ENCODE assay signal across 12 cellular contexts in genomic region chr16:30947533-30948086, GRCh38. TPM values are rescaled to one million over a fixed set of nuclear protein-coding genes. Genes with fewer than 3 reads are reported as not detected.
A peak's percentile ranks its signal among the peaks of the same experiment; 100 is the strongest.
DNase-seq lines count a peak whose midpoint lies in the region; ATAC-seq and TF ChIP-seq lines count a peak whose summit lies in the region.
"Had no signal": no experiment of that assay in that cellular context is flagged by ENCODE, and none has a peak within 500 bp of the region (broad histone marks: within the 10 kb centered on the region; RNA-seq: fewer than 3 reads in every experiment).

No MANE protein-coding gene starts in this region.

- H2AFZ ChIP-seq in fibroblast of lung (ENCODE audit: low read length) (no peak overlapping the region), neural progenitor cell (replicated peaks) (peak overlapping the region; percentile 43)

- H3K4me1 ChIP-seq in breast epithelium (peaks cover 8 to 14% of the 10 kb centered on the region in 2 donors), fibroblast of lung (ENCODE audit: control insufficient read depth, extremely low read depth, insufficient read depth, low read length) (peaks cover 21% of the 10 kb centered on the region), neural progenitor cell (peaks cover 19% of the 10 kb centered on the region), upper lobe of left lung (peaks cover 22 to 37% (median 29%) of the 10 kb centered on the region in 4 donors)

- H4K20me1 ChIP-seq in fibroblast of lung (ENCODE audit: control insufficient read depth, extremely low read depth, insufficient read depth, low read length) (no peaks in the 10 kb centered on the region), neural progenitor cell (ENCODE audit: low read depth) (peaks cover 16% of the 10 kb centered on the region)

- H3K4me1 Mint-ChIP-seq in MCF 10A (ENCODE audit: insufficient read depth, unreplicated experiment) (no peaks in the 10 kb centered on the region), neural progenitor cell (peaks cover 30% of the 10 kb centered on the region)

- H3K79me2 ChIP-seq in fibroblast of lung (ENCODE audit: control insufficient read depth, insufficient read depth, low read length), result peaks cover 8% of the 10 kb centered on the region
- H3K79me2 ChIP-seq in neural progenitor cell (ENCODE audit: low read depth), result peaks cover 20% of the 10 kb centered on the region

- BruUV-seq in MCF 10A (replicated peaks; lab: Mats Ljungman, UMichigan), result no TSS peak

- TF ChIP-seq POLR2A in breast epithelium (IDR thresholded peaks at IDR 0.05) (no peak), upper lobe of left lung (IDR thresholded peaks at IDR 0.05) (no peak)

- CTCF ChIA-PET in MCF 10A (lab: Yijun Ruan, JAX), result interaction anchor here (1.0 to 1.2 kb wide), 3 partner anchors 14 to 104 kb away, joined by 3 to 4 read pairs (median 3); no protein-coding TSS in a partner anchor

- TF ChIP-seq CTCF in breast epithelium (IDR thresholded peaks at IDR 0.05) (no peak), MCF 10A (IDR thresholded peaks at IDR 0.05; ENCODE audit: unreplicated experiment) (no peak), fibroblast of lung (conservative IDR thresholded peaks at IDR 0.05 in 1 of 2, IDR thresholded peaks at IDR 0.05 in 1 of 2; ENCODE audit: low read depth in 1 of 2, low read length in 2 of 2) (no peak), neural progenitor cell (IDR thresholded peaks at IDR 0.05) (no peak), upper lobe of left lung (IDR thresholded peaks at IDR 0.05) (no peak)

- POLR2A ChIA-PET in MCF 10A (lab: Yijun Ruan, JAX), result interaction anchor here (1.3 kb wide), 1 partner anchor 101 kb away, joined by 3 read pairs; no protein-coding TSS in a partner anchor

- H3K9me3 ChIP-seq in breast epithelium (no peaks in the 10 kb centered on the region), fibroblast of lung (ENCODE audit: control insufficient read depth, insufficient read depth, low read depth, low read length) (no peaks in the 10 kb centered on the region), neural progenitor cell (ENCODE audit: low read depth) (no peaks in the 10 kb centered on the region), upper lobe of left lung (no peaks in the 10 kb centered on the region)

- peak overlapping the region; percentile 32 for H3K4me2 ChIP-seq in fibroblast of lung (ENCODE audit: extremely low read depth, insufficient read depth, low read length)
- peak overlapping the region; percentile 96 for H3K4me2 ChIP-seq in neural progenitor cell

- WGBS in upper lobe of left lung, 2 donors, result 71 to 77% methylated on average over 1 to 17 of the region's 17 CpGs

- no peak overlapping the region for H3K4me3 Mint-ChIP-seq in MCF 10A (ENCODE audit: unreplicated experiment)
- H3K4me3 Mint-ChIP-seq in neural progenitor cell, result peak overlapping the region; percentile 84

- H3K27ac ChIP-seq in breast epithelium, result peak overlapping the region; percentile 91 to 94
- peak overlapping the region; percentile 82 for H3K27ac ChIP-seq in fibroblast of lung (ENCODE audit: insufficient read depth, low read length)
- peak overlapping the region; percentile 51 for H3K27ac ChIP-seq in neural progenitor cell
- peak overlapping the region; percentile 86 to 99 (median 97) for H3K27ac ChIP-seq in upper lobe of left lung

- peaks cover 39% of the 10 kb centered on the region for H3K36me3 Mint-ChIP-seq in MCF 10A (ENCODE audit: insufficient read depth, unreplicated experiment)
- peaks cover 19% of the 10 kb centered on the region for H3K36me3 Mint-ChIP-seq in neural progenitor cell

- ATAC-seq in upper lobe of left lung (ENCODE audit: low FRiP score in 2 of 2), result no peak
- ATAC-seq in GM18861 (IDR thresholded peaks at IDR 0.05; ENCODE audit: unreplicated experiment), result no peak

- H3K4me3 ChIP-seq in breast epithelium (peak overlapping the region; percentile 84 to 98 (median 98)), fibroblast of lung (replicated peaks in 1 of 4; ENCODE audit: control extremely low read depth in 1 of 4, insufficient read depth in 1 of 4, low read depth in 3 of 4, low read length in 4 of 4) (peak overlapping the region in 2 of 4 experiments; percentile 81 to 89), neural progenitor cell (peak overlapping the region; percentile 96), upper lobe of left lung (peak overlapping the region in 3 of 4 donors; percentile 89 to 99 (median 99))

- peaks cover 37% of the 10 kb centered on the region for H3F3A ChIP-seq in neural progenitor cell (ENCODE audit: low read depth)

- DNase-seq in breast epithelium (ENCODE audit: low spot score in 2 of 2) (no peak), MCF 10A (ENCODE audit: unreplicated experiment) (no peak), fibroblast of lung (ENCODE audit: low read depth in 2 of 2) (no peak), neural progenitor cell (ENCODE audit: low spot score) (peak; percentile 37), upper lobe of left lung (no peak), DMS53 treated with DMSO at 0.1 percent for 48 hours (lab: John Stamatoyannopoulos, UW; ENCODE audit: unreplicated experiment) (no peak)
- DNase-seq in activated CD4-positive, CD25-positive, alpha-beta regulatory T cell (lab: John Stamatoyannopoulos, UW), result no peak
- DNase-seq: KG1; NCI-H446 treated with DMSO at 0.1 percent for 48 hours; stimulated activated CD4-positive, alpha-beta T cell treated with anti-CD3 and anti-CD28 coated beads, Interleukin-4, amount 100 ng/mL, for 4 hours; T-helper 1 cell had no signal

- H3K27ac Mint-ChIP-seq in MCF 10A (ENCODE audit: low read depth, unreplicated experiment) (no peak overlapping the region), neural progenitor cell (peak overlapping the region; percentile 95)

- intact Hi-C loops in breast epithelium (cut with DNase I; ENCODE audit: low total_unique reads) (loop anchor here (10.0 kb wide), 1 partner anchor 87 kb away; the partner anchor contains the start of gene STX4), MCF 10A (cut with micrococcal nuclease) (loop anchor here (10.0 kb wide), 1 partner anchor 163 kb away; the partner anchor contains the start of gene ZNF629)

- H3K36me3 ChIP-seq in breast epithelium, result no peaks in the 10 kb centered on the region
- H3K36me3 ChIP-seq in fibroblast of lung (ENCODE audit: control insufficient read depth, insufficient read depth, low read length), result peaks cover 13% of the 10 kb centered on the region
- peaks cover 9% of the 10 kb centered on the region for H3K36me3 ChIP-seq in neural progenitor cell
- H3K36me3 ChIP-seq in upper lobe of left lung, result peaks cover 0 to 22% (median 2%) of the 10 kb centered on the region in 4 donors

- no peaks in the 10 kb centered on the region for H3K9me3 Mint-ChIP-seq in MCF 10A (ENCODE audit: unreplicated experiment)
- H3K9me3 Mint-ChIP-seq in neural progenitor cell, result no peaks in the 10 kb centered on the region

- TF ChIP-seq EP300 in upper lobe of left lung (IDR thresholded peaks at IDR 0.05), result no peak

- H3K9ac ChIP-seq in fibroblast of lung (ENCODE audit: insufficient read depth, low read length) (peak overlapping the region; percentile 55), neural progenitor cell (no peak overlapping the region)

- H3K27me3 Mint-ChIP-seq in MCF 10A (ENCODE audit: insufficient read depth, unreplicated experiment) (no peaks in the 10 kb centered on the region), neural progenitor cell (ENCODE audit: insufficient read depth, low read depth) (peaks cover 10% of the 10 kb centered on the region)

- no peaks in the 10 kb centered on the region for H3K27me3 ChIP-seq in breast epithelium
- H3K27me3 ChIP-seq in fibroblast of lung (ENCODE audit: control insufficient read depth, insufficient read depth, low read length), result no peaks in the 10 kb centered on the region
- no peaks in the 10 kb centered on the region for H3K27me3 ChIP-seq in neural progenitor cell
- H3K27me3 ChIP-seq in upper lobe of left lung, result no peaks in the 10 kb centered on the region

RNA-seq across cellular contexts. Expression of gene ORAI3, which starts 1.3 kb away (rescaled TPM):
- total RNA-seq in breast epithelium (10 to 100 TPM; 20.0 to 40.5 (median 25.9) TPM), MCF 10A (2022) (16.2 and 21.2 TPM in 2 replicates), fibroblast of lung (44.2 and 74.1 TPM in 2 replicates), neural progenitor cell (ENCODE audit: low replicate concordance) (10.2 and 20.1 TPM in 2 replicates), upper lobe of left lung (10 to 100 TPM; 22.2 to 33.9 (median 28.4) TPM)
- polyA plus RNA-seq in fibroblast of lung, result 24.6 and 41.1 TPM in 2 replicates
- polyA plus RNA-seq in fibroblast of lung (2012), result 19.0 and 29.7 TPM in 2 replicates
- polyA minus RNA-seq in fibroblast of lung (ENCODE audit: low replicate concordance), result 35.2 and 72.6 TPM in 2 replicates

RNA-seq across cellular contexts. Expression of gene SETD1A, which starts 9.9 kb away (rescaled TPM):
- total RNA-seq in breast epithelium (1 to 10 TPM; 4.8 to 5.6 (median 5.1) TPM), MCF 10A (2022) (15.0 and 15.8 TPM in 2 replicates), fibroblast of lung (1.5 and 3.5 TPM in 2 replicates), neural progenitor cell (ENCODE audit: low replicate concordance) (3.2 and 5.8 TPM in 2 replicates), upper lobe of left lung (10 to 100 TPM in 5 of 6 donors, 1 to 10 TPM in 1; 9.1 to 30.4 (median 17.0) TPM)
- polyA plus RNA-seq in fibroblast of lung, result 1.4 and 2.3 TPM in 2 replicates
- polyA plus RNA-seq in fibroblast of lung (2012), result 9.6 and 10.0 TPM in 2 replicates
- polyA minus RNA-seq in fibroblast of lung (ENCODE audit: low replicate concordance), result 7.0 and 16.1 TPM in 2 replicates

RNA-seq across cellular contexts. Expression of gene FBXL19, which starts 24.2 kb away (rescaled TPM):
- 10 to 100 TPM in 1 of 3 donors, 1 to 10 TPM in 2; 4.5 to 12.7 (median 9.2) TPM for total RNA-seq in breast epithelium
- total RNA-seq in MCF 10A (2022), result 18.0 and 23.4 TPM in 2 replicates
- total RNA-seq in fibroblast of lung, result 13.1 and 14.5 TPM in 2 replicates
- polyA plus RNA-seq in fibroblast of lung, result 3.1 and 3.9 TPM in 2 replicates
- 9.6 and 12.5 TPM in 2 replicates for polyA plus RNA-seq in fibroblast of lung (2012)
- polyA minus RNA-seq in fibroblast of lung (ENCODE audit: low replicate concordance), result 6.6 and 7.8 TPM in 2 replicates
- 9.2 and 76.7 TPM in 2 replicates for total RNA-seq in neural progenitor cell (ENCODE audit: low replicate concordance)
- 10 to 100 TPM in 4 of 6 donors, 1 to 10 TPM in 2; 7.3 to 40.9 (median 15.5) TPM for total RNA-seq in upper lobe of left lung

RNA-seq across cellular contexts. Expression of gene HSD3B7, which starts 37.4 kb away (rescaled TPM):
- total RNA-seq in breast epithelium (10 to 100 TPM; 12.1 to 27.8 (median 26.9) TPM), MCF 10A (2022) (5.0 and 5.3 TPM in 2 replicates), fibroblast of lung (32.9 and 47.9 TPM in 2 replicates), neural progenitor cell (ENCODE audit: low replicate concordance) (1.4 and 2.9 TPM in 2 replicates), upper lobe of left lung (10 to 100 TPM; 10.5 to 38.8 (median 21.3) TPM)
- polyA plus RNA-seq in fibroblast of lung, result 13.2 and 15.9 TPM in 2 replicates
- polyA plus RNA-seq in fibroblast of lung (2012), result 15.9 and 22.1 TPM in 2 replicates
- polyA minus RNA-seq in fibroblast of lung (ENCODE audit: low replicate concordance), result 54.4 and 72.1 TPM in 2 replicates

RNA-seq across cellular contexts. Expression of gene CTF1, which starts 51.2 kb away (rescaled TPM):
- total RNA-seq in breast epithelium (1 to 10 TPM; 2.6 to 4.5 (median 3.4) TPM), MCF 10A (2022) (3.6 and 4.1 TPM in 2 replicates), fibroblast of lung (1.8 and 5.3 TPM in 2 replicates), neural progenitor cell (ENCODE audit: low replicate concordance) (0.39 and 1.5 TPM in 2 replicates), upper lobe of left lung (10 to 100 TPM in 2 of 6 donors, 1 to 10 TPM in 4; 4.2 to 14.5 (median 7.1) TPM)
- polyA plus RNA-seq in fibroblast of lung, result 8.8 and 9.8 TPM in 2 replicates
- 9.3 and 10.5 TPM in 2 replicates for polyA plus RNA-seq in fibroblast of lung (2012)
- 19.1 and 31.8 TPM in 2 replicates for polyA minus RNA-seq in fibroblast of lung (ENCODE audit: low replicate concordance)
